Comparison of ENCODE assay signal across 10 cellular contexts in genomic region chr3:46939578-46940405, GRCh38. TPM values are rescaled to one million over a fixed set of nuclear protein-coding genes. Genes with fewer than 3 reads are reported as not detected.
DNase-seq lines count a peak whose midpoint lies in the region; ATAC-seq and TF ChIP-seq lines count a peak whose summit lies in the region.
"Had no signal": no experiment of that assay in that cellular context is flagged by ENCODE, and none has a peak within 500 bp of the region (broad histone marks: within the 10 kb centered on the region; RNA-seq: fewer than 3 reads in every experiment).

No MANE protein-coding gene starts in this region.

- H3K9me3 Mint-ChIP-seq in IgD-negative memory B cell: peaks cover 0 to 2% (median 0%) of the 10 kb centered on the region in 3 donors
- no peaks in the 10 kb centered on the region for H3K9me3 Mint-ChIP-seq in effector memory CD8-positive, alpha-beta T cell
- no peaks in the 10 kb centered on the region for H3K9me3 Mint-ChIP-seq in naive thymus-derived CD4-positive, alpha-beta T cell

- H4K20me1 ChIP-seq in BLaER1 treated with 17β-estradiol and CSF1 and Interleukin-3, amounts not matched to agents 10 nM and 100 nM: peaks cover 83 to 100% (median 100%) of the 10 kb centered on the region in 11 experiments

- H3K9me3 ChIP-seq in BLaER1 treated with 17β-estradiol and CSF1 and Interleukin-3, amounts not matched to agents 10 nM and 100 nM (replicated peaks in 1 of 11): no peaks in the 10 kb centered on the region
- H3K9me3 ChIP-seq in neutrophil: no peaks in the 10 kb centered on the region
- H3K9me3 ChIP-seq in naive thymus-derived CD4-positive, alpha-beta T cell (ENCODE audit: control insufficient read depth in 2 of 3, low read length in 3 of 3): no peaks in the 10 kb centered on the region

- POLR2A ChIA-PET in naive thymus-derived CD4-positive, alpha-beta T cell (lab: Charles Lee): no interaction called here

- H3K27ac ChIP-seq in BLaER1 treated with 17β-estradiol and CSF1 and Interleukin-3, amounts not matched to agents 10 nM and 100 nM: peak overlapping the region in 9 of 11 experiments; percentile 5 to 51 (median 31); a peak in 14 of 22 replicates
- H3K27ac ChIP-seq in neutrophil: peak overlapping the region; percentile 83
- no peak overlapping the region for H3K27ac ChIP-seq in naive thymus-derived CD4-positive, alpha-beta T cell (ENCODE audit: low read depth, low read length)

- H3K4me3 ChIP-seq in BLaER1 treated with 17β-estradiol and CSF1 and Interleukin-3, amounts not matched to agents 10 nM and 100 nM: no peak overlapping the region
- peak overlapping the region in 1 of 2 experiments; percentile 29 for H3K4me3 ChIP-seq in neutrophil (ENCODE audit: low read depth in 1 of 2, low read length in 1 of 2)
- no peak overlapping the region for H3K4me3 ChIP-seq in naive thymus-derived CD4-positive, alpha-beta T cell (ENCODE audit: low read length)

- H3K4me2 ChIP-seq in BLaER1 treated with 17β-estradiol and CSF1 and Interleukin-3, amounts not matched to agents 10 nM and 100 nM: peak overlapping the region; percentile 23 to 98 (median 64)

- H3K27me3 Mint-ChIP-seq in IgD-negative memory B cell: no peaks in the 10 kb centered on the region
- H3K27me3 Mint-ChIP-seq in effector memory CD8-positive, alpha-beta T cell: no peaks in the 10 kb centered on the region
- H3K27me3 Mint-ChIP-seq in naive thymus-derived CD4-positive, alpha-beta T cell: no peaks in the 10 kb centered on the region

- H3K27ac Mint-ChIP-seq in IgD-negative memory B cell: peak overlapping the region; percentile 91 to 93 (median 91)
- H3K27ac Mint-ChIP-seq in effector memory CD8-positive, alpha-beta T cell: peak overlapping the region; percentile 88 to 92
- H3K27ac Mint-ChIP-seq in naive thymus-derived CD4-positive, alpha-beta T cell: peak overlapping the region in 4 of 9 donors; percentile 38 to 72 (median 54)

- peak; percentile 52 for ATAC-seq in effector memory CD8-positive, alpha-beta T cell (replicated peaks)
- ATAC-seq in naive thymus-derived CD4-positive, alpha-beta T cell: no peak
- ATAC-seq in GM21515 (IDR thresholded peaks at IDR 0.05; ENCODE audit: unreplicated experiment): no peak

- H3K4me1 Mint-ChIP-seq in IgD-negative memory B cell: peaks cover 48 to 64% (median 57%) of the 10 kb centered on the region in 3 donors
- H3K4me1 Mint-ChIP-seq in effector memory CD8-positive, alpha-beta T cell (ENCODE audit: low read depth in 2 of 2): peaks cover 50 to 61% of the 10 kb centered on the region in 2 donors
- H3K4me1 Mint-ChIP-seq in naive thymus-derived CD4-positive, alpha-beta T cell: peaks cover 37 to 75% (median 54%) of the 10 kb centered on the region in 7 donors

- CTCF ChIA-PET in naive thymus-derived CD4-positive, alpha-beta T cell (lab: Charles Lee): no interaction called here

- H3K4me3 Mint-ChIP-seq in IgD-negative memory B cell: peak overlapping the region in 2 of 4 donors; percentile 18 to 72
- H3K4me3 Mint-ChIP-seq in effector memory CD8-positive, alpha-beta T cell: peak overlapping the region in 1 of 2 donors; percentile 33
- H3K4me3 Mint-ChIP-seq in naive thymus-derived CD4-positive, alpha-beta T cell: no peak overlapping the region

- H3K36me3 ChIP-seq in BLaER1 treated with 17β-estradiol and CSF1 and Interleukin-3, amounts not matched to agents 10 nM and 100 nM: peaks cover 30 to 98% (median 88%) of the 10 kb centered on the region in 11 experiments
- H3K36me3 ChIP-seq in neutrophil: no peaks in the 10 kb centered on the region
- peaks cover 7 to 72% (median 15%) of the 10 kb centered on the region in 3 experiments for H3K36me3 ChIP-seq in naive thymus-derived CD4-positive, alpha-beta T cell (ENCODE audit: control insufficient read depth in 2 of 3, insufficient read depth in 3 of 3, low read length in 3 of 3)

- intact Hi-C loops in naive thymus-derived CD4-positive, alpha-beta T cell (cut with micrococcal nuclease): no loop called here

- H3K27me3 ChIP-seq in BLaER1 treated with 17β-estradiol and CSF1 and Interleukin-3, amounts not matched to agents 10 nM and 100 nM: no peaks in the 10 kb centered on the region
- H3K27me3 ChIP-seq in neutrophil: no peaks in the 10 kb centered on the region
- H3K27me3 ChIP-seq in naive thymus-derived CD4-positive, alpha-beta T cell (ENCODE audit: control insufficient read depth in 2 of 2, insufficient read depth in 2 of 2, low read length in 2 of 2): no peaks in the 10 kb centered on the region

- H3K4me1 ChIP-seq in BLaER1 treated with 17β-estradiol and CSF1 and Interleukin-3, amounts not matched to agents 10 nM and 100 nM: peaks cover 65 to 100% (median 88%) of the 10 kb centered on the region in 10 experiments
- peaks cover 53 to 69% of the 10 kb centered on the region in 2 experiments for H3K4me1 ChIP-seq in neutrophil (ENCODE audit: control insufficient read depth in 1 of 2, insufficient read depth in 1 of 2, low read depth in 1 of 2, low read length in 1 of 2)
- H3K4me1 ChIP-seq in naive thymus-derived CD4-positive, alpha-beta T cell (ENCODE audit: control insufficient read depth in 2 of 2, insufficient read depth in 2 of 2, low read length in 2 of 2): peaks cover 0 to 3% of the 10 kb centered on the region in 2 donors

- peak overlapping the region in 8 of 11 experiments; percentile 6 to 45 (median 34); a peak in 11 of 22 replicates for H3K9ac ChIP-seq in BLaER1 treated with 17β-estradiol and CSF1 and Interleukin-3, amounts not matched to agents 10 nM and 100 nM

- no peak for TF ChIP-seq CTCF in neutrophil (IDR thresholded peaks at IDR 0.05)

- peaks cover 3% of the 10 kb centered on the region for H3K36me3 Mint-ChIP-seq in IgD-negative memory B cell
- H3K36me3 Mint-ChIP-seq in effector memory CD8-positive, alpha-beta T cell (ENCODE audit: insufficient read depth): peaks cover 46% of the 10 kb centered on the region
- H3K36me3 Mint-ChIP-seq in naive thymus-derived CD4-positive, alpha-beta T cell: peaks cover 4 to 37% (median 14%) of the 10 kb centered on the region in 5 donors

- DNase-seq in effector memory CD8-positive, alpha-beta T cell: no peak
- DNase-seq in naive thymus-derived CD4-positive, alpha-beta T cell: no peak
- no peak for DNase-seq in dermis blood vessel endothelial cell
- DNase-seq in activated gamma-delta T cell treated with Interleukin-2 at 50 U/mL for 16 hours: no peak
- DNase-seq: NCI-H1092 treated with DMSO at 0.1 percent for 48 hours, NCI-H510A had no signal

RNA-seq across cellular contexts. Expression of gene CCDC12, which starts 36.8 kb away (rescaled TPM):
- 151 TPM for polyA plus RNA-seq in IgD-negative memory B cell
- 10 to 100 TPM; 51.6 to 61.5 (median 56.9) TPM for total RNA-seq in naive thymus-derived CD4-positive, alpha-beta T cell
- 100 to 1,000 TPM in 1 of 2 donors, 10 to 100 TPM in 1; 88.2 to 115 TPM for polyA plus RNA-seq in naive thymus-derived CD4-positive, alpha-beta T cell
- total RNA-seq in dermis blood vessel endothelial cell: 22.7 and 44.6 TPM in 2 replicates

RNA-seq across cellular contexts. Expression of gene NBEAL2, which starts 39.7 kb away (rescaled TPM):
- polyA plus RNA-seq in IgD-negative memory B cell: 6.7 TPM
- total RNA-seq in naive thymus-derived CD4-positive, alpha-beta T cell: 100 to 1,000 TPM in 2 of 5 experiments, 10 to 100 TPM in 3; 48.8 to 289 (median 94.0) TPM
- 1 to 10 TPM; 1.7 to 4.9 TPM for polyA plus RNA-seq in naive thymus-derived CD4-positive, alpha-beta T cell
- 30.6 and 52.2 TPM in 2 replicates for total RNA-seq in dermis blood vessel endothelial cell
